8 cellular contexts compared by ENCODE assay signal in the genomic region with DNA sequence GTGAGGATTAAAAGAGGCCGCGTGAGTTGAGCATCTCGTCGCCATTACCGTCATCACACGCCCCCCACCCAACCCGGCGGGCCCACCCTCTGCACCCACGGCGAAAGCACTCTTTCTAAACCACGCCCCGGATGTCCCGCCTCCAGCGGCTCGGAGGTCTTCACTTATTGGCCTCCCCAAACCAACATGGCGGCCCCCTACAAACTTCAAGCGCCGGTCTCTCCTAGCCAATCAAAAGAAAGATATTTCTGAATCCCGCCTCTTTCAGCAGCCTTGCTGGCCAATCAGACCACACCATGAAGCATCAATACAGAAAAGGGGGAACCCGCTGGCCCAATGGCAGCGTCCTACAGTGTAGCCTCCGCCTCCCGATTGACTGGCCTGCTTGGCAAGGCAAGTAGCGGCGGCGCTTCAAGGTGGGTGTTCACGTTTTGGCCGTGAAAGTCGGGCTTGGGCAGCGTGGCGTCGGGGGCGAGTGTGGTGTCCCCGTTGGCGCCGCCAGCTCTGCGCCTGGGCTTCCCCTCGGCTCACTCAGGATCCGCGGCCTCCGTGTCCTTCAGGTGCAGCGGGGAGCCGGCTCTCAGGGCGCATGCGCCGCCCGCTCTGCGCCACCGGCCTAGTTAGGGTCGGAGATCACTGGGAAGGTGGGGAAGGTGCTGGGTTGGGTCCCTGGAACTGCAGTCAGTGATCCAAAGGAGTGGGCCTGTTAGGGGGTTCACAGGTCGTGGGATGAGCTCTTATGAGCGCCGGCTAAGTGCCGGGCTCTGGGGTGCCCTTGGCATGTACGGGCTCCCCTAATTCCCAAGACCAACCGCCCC. TPM values are rescaled to one million over a fixed set of nuclear protein-coding genes. Genes with fewer than 3 reads are reported as not detected.
DNase-seq lines count a peak whose midpoint lies in the region; ATAC-seq lines count a peak whose summit lies in the region.

NDUFS8 (plus strand) TSS at position 364 of the 818 bp plus-strand sequence. CDS start 1,471 bp downstream, outside the sequence.

- peak; percentile 91 for ATAC-seq in HG02610 (IDR thresholded peaks at IDR 0.05; ENCODE audit: unreplicated experiment)
- peak; percentile 96 to 97 for ATAC-seq in activated naive CD4-positive, alpha-beta T cell treated with anti-CD3 and anti-CD28 coated beads, Interleukin-2, amount 50 U/mL, for 72 hours

- DNase-seq in NCI-H1092 treated with DMSO at 0.1 percent for 48 hours (lab: John Stamatoyannopoulos, UW) (peak; percentile 100), SKM-1 (lab: John Stamatoyannopoulos, UW; ENCODE audit: unreplicated experiment) (peak; percentile 98), glomerular endothelial cell (ENCODE audit: extremely low read depth, low read depth, low spot score) (peak; percentile 94), occipital lobe (lab: John Stamatoyannopoulos, UW) (peak; percentile 97)
- DNase-seq in activated naive CD4-positive, alpha-beta T cell treated with anti-CD3 and anti-CD28 coated beads, Interleukin-2, amount 50 U/mL, for 72 hours (ENCODE audit: low spot score in 2 of 2), result peak; percentile 94 to 96

- peak within 1 kb of the TSS; percentile 81 for H3K27ac ChIP-seq in temporal lobe (ENCODE audit: low read depth, low read length)

- H3K9me3 Mint-ChIP-seq in activated naive CD4-positive, alpha-beta T cell treated with anti-CD3 and anti-CD28 coated beads, Interleukin-2, amount 50 U/mL, for 72 hours, result no peaks in the 10 kb centered on the region

- H3K27ac Mint-ChIP-seq in activated naive CD4-positive, alpha-beta T cell treated with anti-CD3 and anti-CD28 coated beads, Interleukin-2, amount 50 U/mL, for 72 hours, result peak within 1 kb of the TSS; percentile 92 to 97

- peaks cover 2 to 21% of the 10 kb centered on the region in 2 donors for H3K36me3 Mint-ChIP-seq in activated naive CD4-positive, alpha-beta T cell treated with anti-CD3 and anti-CD28 coated beads, Interleukin-2, amount 50 U/mL, for 72 hours

- peak within 1 kb of the TSS; percentile 79 for H3K4me3 ChIP-seq in GM08714 (ENCODE audit: low read length)

RNA-seq across cellular contexts. Expression of gene NDUFS8, which starts in this region (rescaled TPM):
- 100 to 1,000 TPM; 139 to 236 TPM for total RNA-seq in activated naive CD4-positive, alpha-beta T cell treated with anti-CD3 and anti-CD28 coated beads, Interleukin-2, amount 50 U/mL, for 72 hours
- total RNA-seq in glomerular endothelial cell, result 197 and 240 TPM in 2 replicates
- total RNA-seq in occipital lobe, result 42.3 TPM
- 34.7 TPM for total RNA-seq in temporal lobe

Comparison
In these comparisons a context has a peak if more than half of its experiments do, and no peak if none do; other contexts are left out.
1. Peak in every context shown above with its lines: DNase-seq, ATAC-seq, H3K4me3 ChIP-seq and H3K27ac ChIP-seq.